Comparison of ENCODE assay signal across 17 cellular contexts in genomic region chr15:71577071-71577470, GRCh38.
A peak's percentile ranks its signal among the peaks of the same experiment; 100 is the strongest.
DNase-seq lines count a peak whose midpoint lies in the region; ATAC-seq, FAIRE-seq and TF ChIP-seq lines count a peak whose summit lies in the region.
"Had no signal": no experiment of that assay in that cellular context is flagged by ENCODE, and none has a peak within 500 bp of the region (broad histone marks: within the 10 kb centered on the region; RNA-seq: fewer than 3 reads in every experiment).

No MANE protein-coding gene starts in this region.

- H3K27ac ChIP-seq in coronary artery, result no peak overlapping the region
- H3K27ac ChIP-seq: 22Rv1 had no signal

- peak; percentile 18 for FAIRE-seq in endometrium (lab: Jason Lieb, UNC)
- FAIRE-seq: GM18507, H1, HepG2, HTR-8/SVneo had no signal

- H3K4me1 ChIP-seq in skeletal muscle satellite cell (ENCODE audit: control insufficient read depth, insufficient read depth, low read length), result peaks cover 10% of the 10 kb centered on the region
- H3K4me1 ChIP-seq: HAP-1 had no signal

- DNase-seq in NCI-H82 (lab: John Stamatoyannopoulos, UW) (peak; percentile 48), NCI-H82 treated with DMSO at 0.1 percent for 48 hours (lab: John Stamatoyannopoulos, UW; ENCODE audit: unreplicated experiment) (no peak), fibroblast of the aortic adventitia (ENCODE audit: low read depth) (peak; percentile 14), coronary artery (ENCODE audit: low spot score) (no peak), UCSD-AML1 (lab: John Stamatoyannopoulos, UW; ENCODE audit: unreplicated experiment) (no peak)
- DNase-seq: CD4-positive, CD25-positive, alpha-beta regulatory T cell; DMS53; GF-D8 had no signal

- H3K36me3 ChIP-seq in skeletal muscle satellite cell (ENCODE audit: insufficient read depth, low read length), result no peaks in the 10 kb centered on the region
- H3K36me3 ChIP-seq: HAP-1 had no signal

- no peaks in the 10 kb centered on the region for H3K9me3 ChIP-seq in skeletal muscle satellite cell (replicated peaks; ENCODE audit: low read length)
- H3K9me3 ChIP-seq: HAP-1 had no signal

- peak overlapping the region; percentile 7 for H3K4me2 ChIP-seq in skeletal muscle satellite cell (ENCODE audit: low read length)

- H3K4me3 ChIP-seq in fibroblast of the aortic adventitia (ENCODE audit: low read depth, low read length) (no peak overlapping the region), skeletal muscle satellite cell (ENCODE audit: low read length) (no peak overlapping the region), coronary artery (no peak overlapping the region)
- H3K4me3 ChIP-seq: HAP-1 had no signal

- no peaks in the 10 kb centered on the region for H3K27me3 ChIP-seq in skeletal muscle satellite cell (ENCODE audit: control insufficient read depth, insufficient read depth, low read length)

- no peak overlapping the region for H3K9ac ChIP-seq in skeletal muscle satellite cell (ENCODE audit: low read depth, low read length)

- no peak for TF ChIP-seq CTCF in fibroblast of the aortic adventitia (IDR thresholded peaks at IDR 0.05; ENCODE audit: insufficient read depth, low read length)
- TF ChIP-seq CTCF in coronary artery (IDR thresholded peaks at IDR 0.05), result no peak

- no peak for ATAC-seq in GM19395 (IDR thresholded peaks at IDR 0.05; ENCODE audit: unreplicated experiment)
- ATAC-seq: HepG2 had no signal

Comparison
In these comparisons a context has a peak if more than half of its experiments do, and no peak if none do; other contexts are left out.
1. DNase-seq: peak in NCI-H82 (single experiment) and fibroblast of the aortic adventitia (single experiment); none in NCI-H82 treated with DMSO at 0.1 percent for 48 hours (single experiment), coronary artery (single experiment) and UCSD-AML1 (single experiment).